Comparison of ENCODE assay signal across 10 cellular contexts in the genomic region with DNA sequence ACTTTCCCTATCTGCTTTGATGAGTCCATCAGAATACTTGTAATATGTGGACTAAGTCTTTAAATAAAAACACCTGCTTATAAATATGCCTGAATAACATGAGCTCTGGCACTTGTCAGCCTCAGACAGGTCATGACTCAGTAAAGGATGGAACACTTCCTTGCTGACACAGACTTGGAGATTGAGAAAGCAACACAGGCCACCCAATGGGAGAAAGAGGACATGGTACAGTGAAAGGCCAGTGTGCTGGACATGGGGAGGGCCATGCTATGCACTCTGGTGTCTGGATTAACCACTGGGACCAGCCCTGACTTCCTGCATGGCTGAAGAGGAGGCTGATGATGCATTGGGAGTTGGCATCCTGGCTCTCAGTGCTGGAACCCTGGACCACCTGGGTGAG.
DNase-seq lines count a peak whose midpoint lies in the region; ATAC-seq and TF ChIP-seq lines count a peak whose summit lies in the region.
"Had no signal": no experiment of that assay in that cellular context is flagged by ENCODE, and none has a peak within 500 bp of the region (broad histone marks: within the 10 kb centered on the region; RNA-seq: fewer than 3 reads in every experiment).

No MANE protein-coding gene starts in this region.

- in situ Hi-C loops in gastrocnemius medialis (cut with MboI; ENCODE audit: low sequenced_read_pairs in 4 of 4), result no loop called here

- H3K27ac Mint-ChIP-seq in activated T-cell treated with anti-CD3 and anti-CD28 coated beads, Interleukin-2, amount 50 U/mL, for 24 hours, result no peak overlapping the region
- H3K27ac Mint-ChIP-seq in endodermal cell, result no peak overlapping the region

- intact Hi-C loops in gastrocnemius medialis (cut with DNase I; ENCODE audit: low total_unique reads), result no loop called here

- peaks cover 4% of the 10 kb centered on the region for H3K4me1 Mint-ChIP-seq in activated T-cell treated with anti-CD3 and anti-CD28 coated beads, Interleukin-2, amount 50 U/mL, for 24 hours (ENCODE audit: low read depth)
- H3K4me1 Mint-ChIP-seq in endodermal cell, result peaks cover 12% of the 10 kb centered on the region

- DNase-seq in GM04503 (ENCODE audit: low read depth), result peak; percentile 57
- DNase-seq in SJSA1 (ENCODE audit: low read depth in 1 of 2, low spot score in 2 of 2), result peak; percentile 88 to 90
- DNase-seq in fibroblast of the aortic adventitia (ENCODE audit: low read depth), result peak; percentile 68
- DNase-seq in gastrocnemius medialis, result peak; percentile 64 to 83
- DNase-seq in NCI-H1436 (lab: John Stamatoyannopoulos, UW), result no peak
- DNase-seq in activated T-cell treated with anti-CD3 and anti-CD28 coated beads, Interleukin-2, amount 50 U/mL, for 24 hours, result no peak
- no peak for DNase-seq in NCI-H2081 treated with DMSO at 0.1 percent for 48 hours (lab: John Stamatoyannopoulos, UW)
- no peak for DNase-seq in endodermal cell
- DNase-seq: DND-41 had no signal

- TF ChIP-seq CTCF in fibroblast of the aortic adventitia (IDR thresholded peaks at IDR 0.05; ENCODE audit: insufficient read depth, low read length) (no peak), gastrocnemius medialis (IDR thresholded peaks at IDR 0.05 in 4 of 5, conservative IDR thresholded peaks at IDR 0.05 in 1 of 5) (no peak), endodermal cell (conservative IDR thresholded peaks at IDR 0.05) (no peak)

- H3K36me3 ChIP-seq in SJSA1 (0 out of 2 replicates have a peak, but pooled peaks cover 5% of the 10 kb centered on the region), gastrocnemius medialis (no peaks in the 10 kb centered on the region), endodermal cell (ENCODE audit: control insufficient read depth, insufficient read depth, low read length) (no peaks in the 10 kb centered on the region)

- no peak overlapping the region for H3K4me3 Mint-ChIP-seq in activated T-cell treated with anti-CD3 and anti-CD28 coated beads, Interleukin-2, amount 50 U/mL, for 24 hours
- no peak overlapping the region for H3K4me3 Mint-ChIP-seq in endodermal cell

- H3K9me3 ChIP-seq in SJSA1 (replicated peaks) (no peaks in the 10 kb centered on the region), gastrocnemius medialis (no peaks in the 10 kb centered on the region), endodermal cell (ENCODE audit: control insufficient read depth, low read length) (no peaks in the 10 kb centered on the region)
- H3K9me3 ChIP-seq: tibial nerve had no signal

- H3K27me3 ChIP-seq in SJSA1 (replicated peaks) (no peaks in the 10 kb centered on the region), gastrocnemius medialis (no peaks in the 10 kb centered on the region), endodermal cell (ENCODE audit: control insufficient read depth, insufficient read depth, low read length, poor library complexity, severe bottlenecking) (no peaks in the 10 kb centered on the region)
- H3K27me3 ChIP-seq: tibial nerve had no signal

- peaks cover 16% of the 10 kb centered on the region for H3K9me3 Mint-ChIP-seq in activated T-cell treated with anti-CD3 and anti-CD28 coated beads, Interleukin-2, amount 50 U/mL, for 24 hours
- peaks cover 11% of the 10 kb centered on the region for H3K9me3 Mint-ChIP-seq in endodermal cell

- H3K36me3 Mint-ChIP-seq in activated T-cell treated with anti-CD3 and anti-CD28 coated beads, Interleukin-2, amount 50 U/mL, for 24 hours (ENCODE audit: low read depth), result peaks cover 81% of the 10 kb centered on the region
- peaks cover 30% of the 10 kb centered on the region for H3K36me3 Mint-ChIP-seq in endodermal cell (ENCODE audit: low read depth)

- no peak overlapping the region for H3K4me3 ChIP-seq in SJSA1
- H3K4me3 ChIP-seq in fibroblast of the aortic adventitia (ENCODE audit: low read depth, low read length), result no peak overlapping the region
- H3K4me3 ChIP-seq in gastrocnemius medialis, result no peak overlapping the region
- H3K4me3 ChIP-seq in endodermal cell (ENCODE audit: low read length), result no peak overlapping the region
- H3K4me3 ChIP-seq: tibial nerve had no signal

- H3K27ac ChIP-seq in SJSA1 (peak overlapping the region; percentile 80), gastrocnemius medialis (peak overlapping the region; percentile 63 to 89 (median 86)), endodermal cell (ENCODE audit: low read depth, low read length) (no peak overlapping the region)
- H3K27ac ChIP-seq: tibial nerve had no signal

- no peak for TF ChIP-seq POLR2A in gastrocnemius medialis (IDR thresholded peaks at IDR 0.05)

- no peak overlapping the region for H3K9ac ChIP-seq in endodermal cell (ENCODE audit: extremely low read depth, low read length, poor library complexity, severe bottlenecking)

- H3K27me3 Mint-ChIP-seq in activated T-cell treated with anti-CD3 and anti-CD28 coated beads, Interleukin-2, amount 50 U/mL, for 24 hours, result no peaks in the 10 kb centered on the region
- no peaks in the 10 kb centered on the region for H3K27me3 Mint-ChIP-seq in endodermal cell (ENCODE audit: insufficient read depth)

- peaks cover 54% of the 10 kb centered on the region for H3K4me1 ChIP-seq in SJSA1 (replicated peaks)
- peaks cover 0 to 23% of the 10 kb centered on the region in 2 donors for H3K4me1 ChIP-seq in gastrocnemius medialis
- H3K4me1 ChIP-seq in endodermal cell (ENCODE audit: control insufficient read depth, insufficient read depth, low read length), result no peaks in the 10 kb centered on the region
- H3K4me1 ChIP-seq: tibial nerve had no signal

- peak; percentile 86 to 88 for ATAC-seq in gastrocnemius medialis

Comparison
In these comparisons a context has a peak if more than half of its experiments do, and no peak if none do; other contexts are left out.
1. DNase-seq: peak in GM04503 (single experiment), SJSA1 (2 of 2), fibroblast of the aortic adventitia (single experiment) and gastrocnemius medialis (2 of 2); none in NCI-H1436 (single experiment), activated T-cell treated with anti-CD3 and anti-CD28 coated beads, Interleukin-2, amount 50 U/mL, for 24 hours (single experiment), NCI-H2081 treated with DMSO at 0.1 percent for 48 hours (single experiment) and endodermal cell (single experiment).